15 cellular contexts compared by ENCODE assay signal in genomic region chr15:70164156-70164900, GRCh38.
"Had no signal": no experiment of that assay in that cellular context is flagged by ENCODE, and none has a peak within 500 bp of the region (broad histone marks: within the 10 kb centered on the region; RNA-seq: fewer than 3 reads in every experiment).

No MANE protein-coding gene starts in this region.

- ATAC-seq: activated CD4-positive, CD25-positive, alpha-beta regulatory T cell treated with anti-CD3 and anti-CD28 coated beads, Interleukin-2, amount 50 U/mL, for 24 hours; foreskin keratinocyte had no signal

- H3K36me3 ChIP-seq: spleen, stomach, uterus had no signal

- H3K4me1 ChIP-seq: foreskin keratinocyte, testis had no signal

- DNase-seq: activated naive CD4-positive, alpha-beta T cell treated with anti-CD3 and anti-CD28 coated beads, Interleukin-2, amount 50 U/mL, for 16 hours; central memory CD4-positive, alpha-beta T cell; cortex of kidney; effector CD8-positive, alpha-beta T cell; foreskin keratinocyte; glutamatergic neuron; kidney glomerular epithelial cell; left ventricle myocardium superior; nucleus accumbens; spleen; stimulated activated CD4-positive, alpha-beta T cell treated with anti-CD3 and anti-CD28 coated beads, Interleukin-1b, Interleukin-23, amount 100 ng/mL, for 48 hours; testis; uterus had no signal

- H3K27me3 ChIP-seq: stomach, testis, uterus had no signal

- H3K4me3 ChIP-seq: spleen, stomach, testis, uterus had no signal

- H3K27ac ChIP-seq: foreskin keratinocyte, testis had no signal

- H3K9me3 ChIP-seq: testis, uterus had no signal
